18 cellular contexts compared by ENCODE assay signal in the genomic region with DNA sequence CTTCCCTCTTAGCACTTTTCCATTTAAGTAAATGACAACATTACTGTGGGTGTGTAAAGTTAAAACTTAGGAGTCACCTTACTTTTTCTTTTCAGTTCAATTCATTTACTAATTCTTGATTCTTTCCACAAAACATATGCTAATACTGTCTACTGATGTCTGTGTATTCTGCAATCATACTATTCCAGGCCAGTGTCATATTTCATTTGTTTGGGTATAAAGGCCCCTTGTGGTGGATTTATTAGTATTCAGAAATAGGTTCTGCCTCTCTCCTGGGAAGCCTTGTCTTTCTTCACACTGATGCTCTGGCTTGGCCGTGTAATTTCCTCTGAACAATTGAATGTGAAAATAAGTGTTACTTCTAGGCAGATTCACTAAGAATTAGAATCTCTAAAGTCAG.
A peak's percentile ranks its signal among the peaks of the same experiment; 100 is the strongest.
DNase-seq lines count a peak whose midpoint lies in the region; ATAC-seq and TF ChIP-seq lines count a peak whose summit lies in the region.
"Had no signal": no experiment of that assay in that cellular context is flagged by ENCODE, and none has a peak within 500 bp of the region (broad histone marks: within the 10 kb centered on the region; RNA-seq: fewer than 3 reads in every experiment).

No MANE protein-coding gene starts in this region.

- no peak for DNase-seq in H9
- DNase-seq in SK-MEL-5 (ENCODE audit: low read depth, low spot score) = peak; percentile 52
- DNase-seq in glutamatergic neuron = no peak
- DNase-seq in stimulated activated CD4-positive, alpha-beta T cell treated with anti-CD3 and anti-CD28 coated beads, Interleukin-12 subunit alpha, Interleukin-12 subunit beta, amount 100 ng/mL, for 4 hours = no peak
- DNase-seq in T-helper 2 cell = no peak
- DNase-seq: activated CD4-positive, CD25-positive, alpha-beta regulatory T cell; activated effector memory CD4-positive, alpha-beta T cell treated with Interleukin-2 at 50 U/mL for 16 hours; adrenal gland; cerebellar nuclear complex; lower lobe of right lung; NCI-H2081 treated with DMSO at 0.1 percent for 48 hours; testis had no signal

- H3K79me1 ChIP-seq in H9 (ENCODE audit: insufficient read depth, low read depth, low read length, poor library complexity, severe bottlenecking) = no peaks in the 10 kb centered on the region

- no peak overlapping the region for H4K8ac ChIP-seq in H9 (replicated peaks; ENCODE audit: insufficient read length, low read depth, low read length)

- H2AK5ac ChIP-seq in H9 (ENCODE audit: insufficient read length, low read length) = no peak overlapping the region

- no peak overlapping the region for H2BK20ac ChIP-seq in H9 (ENCODE audit: low read depth, low read length, poor library complexity, severe bottlenecking)

- no peak overlapping the region for H2BK12ac ChIP-seq in H9 (ENCODE audit: insufficient read length, low read depth, low read length)

- no peak overlapping the region for H3K4me2 ChIP-seq in H9 (ENCODE audit: insufficient read depth, insufficient read length, low read length)
- H3K4me2 ChIP-seq: smooth muscle cell had no signal

- WGBS in H9 (ENCODE audit: extremely low coverage, insufficient read length, low lambda C conversion rate) = no CpG with 5 or more reads among the region's 1 CpG

- H3K36me3 Mint-ChIP-seq in H9 (ENCODE audit: insufficient read depth in 1 of 3, low read depth in 3 of 3) (peaks cover 0 to 2% (median 0%) of the 10 kb centered on the region in 3 experiments; a peak in 1 of 7 replicates), glutamatergic neuron (ENCODE audit: unreplicated experiment) (no peaks in the 10 kb centered on the region)

- no peaks in the 10 kb centered on the region for H3K4me1 ChIP-seq in H9 (ENCODE audit: insufficient read depth, low read length)
- H3K4me1 ChIP-seq: adrenal gland, lower lobe of right lung, parathyroid adenoma, testis had no signal

- H3K27ac ChIP-seq in 22Rv1 = no peak overlapping the region
- H3K27ac ChIP-seq in H9 (ENCODE audit: insufficient read length, low read depth, low read length) = no peak overlapping the region
- H3K27ac ChIP-seq: adrenal gland, lower lobe of right lung, parathyroid adenoma, RWPE1, testis had no signal

- H2BK120ac ChIP-seq in H9 (ENCODE audit: low read depth, low read length, poor library complexity, severe bottlenecking) = no peak overlapping the region

- peak; percentile 15; the same call in 1 of the 2 replicates for TF ChIP-seq CTCF in 22Rv1 (IDR thresholded peaks at IDR 0.05)
- no peak for TF ChIP-seq CTCF in H9 (conservative IDR thresholded peaks at IDR 0.05)
- no peak for TF ChIP-seq CTCF in glutamatergic neuron (IDR thresholded peaks at IDR 0.05; ENCODE audit: partially characterized antibody, unreplicated experiment)

- H4K20me1 ChIP-seq in H9 (ENCODE audit: control insufficient read depth, insufficient read depth, insufficient read length) = no peaks in the 10 kb centered on the region

- H3K9me3 ChIP-seq in H9 (ENCODE audit: control insufficient read depth, low read depth, low read length) = no peaks in the 10 kb centered on the region
- H3K9me3 ChIP-seq: adrenal gland, lower lobe of right lung, testis had no signal

- H3K27me3 Mint-ChIP-seq in H9 (ENCODE audit: low read depth) (no peaks in the 10 kb centered on the region), glutamatergic neuron (ENCODE audit: unreplicated experiment) (no peaks in the 10 kb centered on the region)

- peaks cover 0 to 3% of the 10 kb centered on the region in 2 experiments; a peak in 2 of 5 replicates for H3K9me3 Mint-ChIP-seq in H9
- H3K9me3 Mint-ChIP-seq in glutamatergic neuron (ENCODE audit: unreplicated experiment) = peaks cover 2% of the 10 kb centered on the region

- H3K56ac ChIP-seq in H9 (ENCODE audit: insufficient read length, low read depth, low read length) = no peak overlapping the region

- no peak overlapping the region for H3T11ph ChIP-seq in H9 (ENCODE audit: low read length)

- H3K14ac ChIP-seq in H9 (ENCODE audit: insufficient read depth, low read length) = no peak overlapping the region

- no peaks in the 10 kb centered on the region for H3K23me2 ChIP-seq in H9 (ENCODE audit: insufficient read length, low read depth, low read length, poor library complexity, severe bottlenecking)

- no peak overlapping the region for H2BK5ac ChIP-seq in H9 (ENCODE audit: insufficient read length, low read length)

- no peak overlapping the region for H3K9ac ChIP-seq in H9 (ENCODE audit: extremely low read depth, insufficient read length, low read length)
- H3K9ac ChIP-seq: parathyroid adenoma had no signal

- peaks cover 10 to 14% of the 10 kb centered on the region in 2 experiments for H3K4me1 Mint-ChIP-seq in H9
- peaks cover 16% of the 10 kb centered on the region for H3K4me1 Mint-ChIP-seq in glutamatergic neuron (ENCODE audit: low read depth, unreplicated experiment)

- no peak overlapping the region for H2BK15ac ChIP-seq in H9 (ENCODE audit: low read depth, low read length)

- H3K27ac Mint-ChIP-seq in H9 = peak overlapping the region; percentile 2 to 74 (median 30); a peak in 3 of 7 replicates
- no peak overlapping the region for H3K27ac Mint-ChIP-seq in glutamatergic neuron (ENCODE audit: unreplicated experiment)

- no peak overlapping the region for H3K23ac ChIP-seq in H9 (ENCODE audit: insufficient read length, low read depth, low read length)

- H3K27me3 ChIP-seq in H9 (ENCODE audit: insufficient read depth, low read length) = no peaks in the 10 kb centered on the region
- H3K27me3 ChIP-seq: adrenal gland, testis had no signal

- no peak overlapping the region for H3K4me3 Mint-ChIP-seq in H9
- peak overlapping the region; percentile 12 for H3K4me3 Mint-ChIP-seq in glutamatergic neuron (ENCODE audit: unreplicated experiment)

- H3K4ac ChIP-seq in H9 (ENCODE audit: low read depth, low read length) = no peak overlapping the region

- no peak overlapping the region for H2AFZ ChIP-seq in H9 (ENCODE audit: low read length)
- H2AFZ ChIP-seq: parathyroid adenoma had no signal

- no peak overlapping the region for H4K5ac ChIP-seq in H9 (ENCODE audit: insufficient read length, low read depth, low read length)

- H3K79me2 ChIP-seq in H9 (ENCODE audit: insufficient read depth, low read length) = no peaks in the 10 kb centered on the region
- H3K79me2 ChIP-seq: parathyroid adenoma had no signal

- no peak for ATAC-seq in GM18907 (IDR thresholded peaks at IDR 0.05; ENCODE audit: unreplicated experiment)
- no peak for ATAC-seq in GM18498 (IDR thresholded peaks at IDR 0.05; ENCODE audit: unreplicated experiment)
- ATAC-seq: lower lobe of right lung had no signal

- H4K91ac ChIP-seq in H9 (ENCODE audit: insufficient read length, low read depth, low read length) = no peak overlapping the region

- in situ Hi-C loops in SK-MEL-5 (cut with HindIII; ENCODE audit: low pct_unique_long_range_greater_than_20kb, low sequenced_read_pairs) = no loop called here

- H3K18ac ChIP-seq in H9 (ENCODE audit: insufficient read length, low read depth, low read length) = no peak overlapping the region
